In the genomic region with DNA sequence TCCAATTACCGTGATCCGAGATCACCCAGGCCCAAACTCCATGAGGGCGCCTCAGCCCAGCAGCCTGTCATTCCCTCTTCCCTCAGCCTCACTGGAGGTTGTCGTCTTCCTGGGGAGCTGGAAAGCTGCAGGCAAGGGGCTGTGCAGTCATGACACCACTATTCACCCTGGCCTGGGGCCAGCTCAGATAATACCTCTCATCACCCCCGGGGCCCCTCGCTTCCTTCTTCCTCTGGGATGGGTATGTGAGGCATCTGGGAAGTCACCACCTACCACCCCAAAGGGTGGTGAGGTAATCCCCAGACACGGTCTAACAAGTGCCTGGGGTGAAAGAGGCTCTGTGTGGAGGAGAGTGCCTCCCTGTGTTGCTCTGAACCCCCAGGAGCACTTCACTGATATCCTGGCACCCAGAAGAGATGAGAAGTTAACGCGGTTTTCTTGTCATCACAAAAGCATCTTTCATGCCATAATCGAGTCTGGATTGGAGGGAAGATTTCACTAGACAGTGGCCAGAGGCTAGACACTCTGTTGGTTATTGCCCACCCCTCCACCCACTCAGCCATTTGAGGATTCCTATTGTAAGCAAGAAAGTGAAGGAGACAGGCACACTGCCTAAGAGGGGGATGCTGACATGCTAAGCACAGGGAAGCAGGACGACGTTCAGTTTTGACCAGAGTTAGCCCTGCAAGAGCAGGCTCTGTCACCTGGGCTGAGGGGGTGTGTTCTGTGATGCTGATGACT, we compare ENCODE assay signal across 15 cellular contexts. TPM values are rescaled to one million over a fixed set of nuclear protein-coding genes. Genes with fewer than 3 reads are reported as not detected.
DNase-seq lines count a peak whose midpoint lies in the region; ATAC-seq and TF ChIP-seq lines count a peak whose summit lies in the region.
"Had no signal": no experiment of that assay in that cellular context is flagged by ENCODE, and none has a peak within 500 bp of the region (broad histone marks: within the 10 kb centered on the region; RNA-seq: fewer than 3 reads in every experiment).

No MANE protein-coding gene starts in this region.

- peak overlapping the region; percentile 35 for H3K27ac Mint-ChIP-seq in activated T-helper 17 cell treated with anti-CD3 and anti-CD28 coated beads, Interleukin-2, amount 50 U/mL, for 72 hours
- H3K27ac Mint-ChIP-seq in CD8-positive, alpha-beta T cell = no peak overlapping the region
- H3K27ac Mint-ChIP-seq in stimulated activated effector memory CD8-positive, alpha-beta T cell treated with anti-CD3 and anti-CD28 coated beads, Interleukin-12 subunit alpha, Interleukin-12 subunit beta, amount 100 ng/mL, for 72 hours = no peak overlapping the region

- no peak for TF ChIP-seq CTCF in uterus (IDR thresholded peaks at IDR 0.05)
- TF ChIP-seq CTCF in CD8-positive, alpha-beta T cell (IDR thresholded peaks at IDR 0.05) = no peak

- no peaks in the 10 kb centered on the region for H3K4me1 Mint-ChIP-seq in activated T-helper 17 cell treated with anti-CD3 and anti-CD28 coated beads, Interleukin-2, amount 50 U/mL, for 72 hours
- H3K4me1 Mint-ChIP-seq in CD8-positive, alpha-beta T cell (ENCODE audit: low read depth) = no peaks in the 10 kb centered on the region
- H3K4me1 Mint-ChIP-seq in stimulated activated effector memory CD8-positive, alpha-beta T cell treated with anti-CD3 and anti-CD28 coated beads, Interleukin-12 subunit alpha, Interleukin-12 subunit beta, amount 100 ng/mL, for 72 hours = no peaks in the 10 kb centered on the region

- no peaks in the 10 kb centered on the region for H3K9me3 Mint-ChIP-seq in activated T-helper 17 cell treated with anti-CD3 and anti-CD28 coated beads, Interleukin-2, amount 50 U/mL, for 72 hours
- H3K9me3 Mint-ChIP-seq in CD8-positive, alpha-beta T cell = no peaks in the 10 kb centered on the region
- H3K9me3 Mint-ChIP-seq in stimulated activated effector memory CD8-positive, alpha-beta T cell treated with anti-CD3 and anti-CD28 coated beads, Interleukin-12 subunit alpha, Interleukin-12 subunit beta, amount 100 ng/mL, for 72 hours = no peaks in the 10 kb centered on the region
- H3K9me3 Mint-ChIP-seq: CD4-positive, CD25-positive, alpha-beta regulatory T cell had no signal

- H3K79me1 ChIP-seq in mesendoderm (ENCODE audit: low read length) = no peaks in the 10 kb centered on the region

- H3K36me3 ChIP-seq in BLaER1 (peaks cover 39% of the 10 kb centered on the region), mesendoderm (ENCODE audit: control insufficient read depth, insufficient read depth, low read length) (peaks cover 9% of the 10 kb centered on the region), uterus (no peaks in the 10 kb centered on the region)
- H3K36me3 ChIP-seq in CD8-positive, alpha-beta T cell (ENCODE audit: insufficient read depth, low read length) = peaks cover 14% of the 10 kb centered on the region
- H3K36me3 ChIP-seq: breast epithelium had no signal

- CTCF ChIA-PET in CD8-positive, alpha-beta T cell (lab: Charles Lee) = interaction anchor here (1.3 kb wide), 1 partner anchor 11 kb away, joined by 3 read pairs; no protein-coding TSS in a partner anchor

- H3K4ac ChIP-seq in mesendoderm (ENCODE audit: low read depth, low read length) = no peak overlapping the region

- no peak overlapping the region for H4K5ac ChIP-seq in mesendoderm (ENCODE audit: low read length)

- H3K27me3 Mint-ChIP-seq in activated T-helper 17 cell treated with anti-CD3 and anti-CD28 coated beads, Interleukin-2, amount 50 U/mL, for 72 hours = no peaks in the 10 kb centered on the region
- H3K27me3 Mint-ChIP-seq in CD8-positive, alpha-beta T cell (ENCODE audit: low read depth) = no peaks in the 10 kb centered on the region

- H3K4me1 ChIP-seq in BLaER1 (peaks cover 31% of the 10 kb centered on the region), mesendoderm (ENCODE audit: control insufficient read depth, low read depth, low read length) (no peaks in the 10 kb centered on the region), uterus (no peaks in the 10 kb centered on the region)
- H3K4me1 ChIP-seq in CD8-positive, alpha-beta T cell (ENCODE audit: insufficient read depth, low read length) = no peaks in the 10 kb centered on the region
- H3K4me1 ChIP-seq: breast epithelium had no signal

- no peaks in the 10 kb centered on the region for H3K79me2 ChIP-seq in mesendoderm (ENCODE audit: control insufficient read depth, insufficient read depth, low read length)

- H2AK5ac ChIP-seq in mesendoderm (ENCODE audit: low read length) = no peak overlapping the region

- no peak overlapping the region for H2BK120ac ChIP-seq in mesendoderm (ENCODE audit: low read depth, low read length)

- no peak overlapping the region for H3K56ac ChIP-seq in mesendoderm (ENCODE audit: low read length)

- H3K27me3 ChIP-seq in BLaER1 (no peaks in the 10 kb centered on the region), mesendoderm (ENCODE audit: insufficient read depth, low read length, poor library complexity) (no peaks in the 10 kb centered on the region), uterus (no peaks in the 10 kb centered on the region)
- H3K27me3 ChIP-seq in CD8-positive, alpha-beta T cell (ENCODE audit: insufficient read depth, low read length) = no peaks in the 10 kb centered on the region
- H3K27me3 ChIP-seq: breast epithelium had no signal

- H3K23ac ChIP-seq in mesendoderm (ENCODE audit: low read length) = no peak overlapping the region

- peaks cover 40% of the 10 kb centered on the region for H3K36me3 Mint-ChIP-seq in activated T-helper 17 cell treated with anti-CD3 and anti-CD28 coated beads, Interleukin-2, amount 50 U/mL, for 72 hours (ENCODE audit: low read depth)
- H3K36me3 Mint-ChIP-seq in CD8-positive, alpha-beta T cell = peaks cover 35% of the 10 kb centered on the region
- H3K36me3 Mint-ChIP-seq in stimulated activated effector memory CD8-positive, alpha-beta T cell treated with anti-CD3 and anti-CD28 coated beads, Interleukin-12 subunit alpha, Interleukin-12 subunit beta, amount 100 ng/mL, for 72 hours = peaks cover 40% of the 10 kb centered on the region

- H4K8ac ChIP-seq in mesendoderm (ENCODE audit: low read depth, low read length) = no peak overlapping the region

- no peak overlapping the region for H3K27ac ChIP-seq in BLaER1
- H3K27ac ChIP-seq in mesendoderm (ENCODE audit: low read depth, low read length) = no peak overlapping the region
- no peak overlapping the region for H3K27ac ChIP-seq in uterus
- no peak overlapping the region for H3K27ac ChIP-seq in CD8-positive, alpha-beta T cell (ENCODE audit: low read depth, low read length)
- H3K27ac ChIP-seq: breast epithelium, epithelial cell of prostate had no signal

- no peak for TF ChIP-seq POLR2A in uterus (IDR thresholded peaks at IDR 0.05)

- H3K9ac ChIP-seq in BLaER1 (no peak overlapping the region), mesendoderm (ENCODE audit: low read length) (no peak overlapping the region)

- H2BK15ac ChIP-seq in mesendoderm (replicated peaks; ENCODE audit: low read depth) = no peak overlapping the region

- WGBS in mesendoderm (ENCODE audit: extremely low coverage, insufficient coverage, low lambda C conversion rate) = no CpG with 5 or more reads among the region's 12 CpGs

- H3K4me3 Mint-ChIP-seq in activated T-helper 17 cell treated with anti-CD3 and anti-CD28 coated beads, Interleukin-2, amount 50 U/mL, for 72 hours = no peak overlapping the region
- H3K4me3 Mint-ChIP-seq in CD8-positive, alpha-beta T cell = no peak overlapping the region
- H3K4me3 Mint-ChIP-seq in stimulated activated effector memory CD8-positive, alpha-beta T cell treated with anti-CD3 and anti-CD28 coated beads, Interleukin-12 subunit alpha, Interleukin-12 subunit beta, amount 100 ng/mL, for 72 hours = no peak overlapping the region

- H3K9me3 ChIP-seq in BLaER1 = no peaks in the 10 kb centered on the region
- no peaks in the 10 kb centered on the region for H3K9me3 ChIP-seq in uterus
- no peaks in the 10 kb centered on the region for H3K9me3 ChIP-seq in CD8-positive, alpha-beta T cell (ENCODE audit: low read length)
- H3K9me3 ChIP-seq: breast epithelium had no signal

- no peak for ATAC-seq in activated T-helper 17 cell treated with anti-CD3 and anti-CD28 coated beads, Interleukin-2, amount 50 U/mL, for 72 hours (replicated peaks)
- no peak for ATAC-seq in CD8-positive, alpha-beta T cell
- no peak for ATAC-seq in stimulated activated effector memory CD8-positive, alpha-beta T cell treated with anti-CD3 and anti-CD28 coated beads, Interleukin-12 subunit alpha, Interleukin-12 subunit beta, amount 100 ng/mL, for 72 hours

- POLR2A ChIA-PET in CD8-positive, alpha-beta T cell (lab: Charles Lee) = no interaction called here

- peak overlapping the region; percentile 45; the same call in 1 of the 2 replicates for H3K4me2 ChIP-seq in BLaER1
- H3K4me2 ChIP-seq in mesendoderm (ENCODE audit: low read length) = no peak overlapping the region

- peaks cover 30% of the 10 kb centered on the region for H4K20me1 ChIP-seq in BLaER1

- no peak overlapping the region for H2BK5ac ChIP-seq in mesendoderm (ENCODE audit: low read length)

- H3K18ac ChIP-seq in mesendoderm (ENCODE audit: low read length) = no peak overlapping the region

- no peak overlapping the region for H3K4me3 ChIP-seq in BLaER1
- H3K4me3 ChIP-seq in mesendoderm (ENCODE audit: low read length) = no peak overlapping the region
- no peak overlapping the region for H3K4me3 ChIP-seq in uterus
- H3K4me3 ChIP-seq in CD8-positive, alpha-beta T cell (ENCODE audit: low read depth, low read length) = no peak overlapping the region
- H3K4me3 ChIP-seq: breast epithelium had no signal

- intact Hi-C loops in uterus (cut with DNase I; ENCODE audit: low total_unique reads) = no loop called here
- intact Hi-C loops in CD8-positive, alpha-beta T cell (cut with DNase I, micrococcal nuclease) = no loop called here

- peak; percentile 89 for DNase-seq in HK-2 (ENCODE audit: unreplicated experiment)
- peak; percentile 94 for DNase-seq in mesendoderm
- no peak for DNase-seq in OCI-M2 (lab: John Stamatoyannopoulos, UW; ENCODE audit: unreplicated experiment)
- DNase-seq in uterus = no peak
- DNase-seq in CD8-positive, alpha-beta T cell = no peak
- no peak for DNase-seq in stimulated activated effector memory CD8-positive, alpha-beta T cell treated with anti-CD3 and anti-CD28 coated beads, Interleukin-12 subunit alpha, Interleukin-12 subunit beta, amount 100 ng/mL, for 72 hours (ENCODE audit: low spot score in 2 of 2)
- DNase-seq: activated CD4-positive, alpha-beta T cell treated with anti-CD3 and anti-CD28 coated beads for 1 hour; CD4-positive, CD25-positive, alpha-beta regulatory T cell; midbrain; SHP77; substantia nigra had no signal

RNA-seq across cellular contexts. Expression of a gene that starts 18.4 kb away (rescaled TPM):
- 10 to 100 TPM; 28.7 to 49.7 TPM for total RNA-seq in activated T-helper 17 cell treated with anti-CD3 and anti-CD28 coated beads, Interleukin-2, amount 50 U/mL, for 72 hours
- 78.5 TPM for polyA plus RNA-seq in mesendoderm (2013, experiment 1 of 2)
- polyA plus RNA-seq in mesendoderm (2013, experiment 2 of 2) = 79.8 TPM
- 10 to 100 TPM; 23.7 to 88.8 (median 59.2) TPM for total RNA-seq in uterus
- 100 to 1,000 TPM; 102 to 104 TPM for total RNA-seq in CD8-positive, alpha-beta T cell

Comparison
In these comparisons a context has a peak if more than half of its experiments do, and no peak if none do; other contexts are left out.
1. DNase-seq: peak in HK-2 (single experiment) and mesendoderm (single experiment); none in OCI-M2 (single experiment), uterus (0 of 2), CD8-positive, alpha-beta T cell (0 of 7) and stimulated activated effector memory CD8-positive, alpha-beta T cell treated with anti-CD3 and anti-CD28 coated beads, Interleukin-12 subunit alpha, Interleukin-12 subunit beta, amount 100 ng/mL, for 72 hours (0 of 2).